Comparison of ENCODE assay signal across 8 cellular contexts in the genomic region with DNA sequence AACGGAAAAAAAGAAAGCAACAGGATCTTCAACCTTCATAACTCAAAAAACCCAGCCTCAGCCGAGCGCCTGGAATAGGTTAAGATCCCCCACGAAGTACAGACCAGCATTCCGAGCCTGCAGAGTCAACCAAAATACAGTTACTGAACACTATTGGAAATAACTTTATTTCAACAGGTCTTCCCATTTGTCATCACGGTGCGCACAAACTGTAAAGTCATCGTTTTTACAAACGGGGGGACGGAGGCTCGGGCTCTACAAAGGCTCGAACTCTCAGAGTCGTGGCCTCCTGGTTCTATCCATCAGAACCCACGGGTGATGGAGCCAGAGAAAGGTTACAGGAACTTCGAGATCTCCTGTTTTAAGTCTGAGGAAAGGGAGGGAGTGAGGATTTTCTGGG. TPM values are rescaled to one million over a fixed set of nuclear protein-coding genes. Genes with fewer than 3 reads are reported as not detected.
DNase-seq lines count a peak whose midpoint lies in the region; ATAC-seq and TF ChIP-seq lines count a peak whose summit lies in the region.

No MANE protein-coding gene starts in this region.

- no peaks in the 10 kb centered on the region for H3K27me3 ChIP-seq in prostate gland (replicated peaks; ENCODE audit: insufficient read depth)

- intact Hi-C loops in activated CD4-positive, alpha-beta memory T cell treated with anti-CD3 and anti-CD28 coated beads for 36 hours (cut with micrococcal nuclease): loop anchor here (2.0 kb wide), 2 partner anchors 18 to 58 kb away; partner anchors contain the start of gene CRK
- intact Hi-C loops in prostate gland (cut with DNase I): no loop called here

- H3K27ac ChIP-seq in prostate gland: peak overlapping the region; percentile 97 to 99

- H3K4me3 Mint-ChIP-seq in activated CD4-positive, alpha-beta memory T cell treated with anti-CD3 and anti-CD28 coated beads for 36 hours: peak overlapping the region; percentile 99

- POLR2A ChIA-PET in activated CD4-positive, alpha-beta memory T cell treated with anti-CD3 and anti-CD28 coated beads for 36 hours (lab: Charles Lee): interaction anchor here (1.1 to 1.3 kb wide), 4 partner anchors 10 to 57 kb away, joined by 3 to 5 read pairs (median 4); partner anchors contain the start of gene CRK

- H3K36me3 Mint-ChIP-seq in activated CD4-positive, alpha-beta memory T cell treated with anti-CD3 and anti-CD28 coated beads for 36 hours: peaks cover 35% of the 10 kb centered on the region

- CTCF ChIA-PET in activated CD4-positive, alpha-beta memory T cell treated with anti-CD3 and anti-CD28 coated beads for 36 hours (lab: Charles Lee): interaction anchor here (3.9 kb wide), 1 partner anchor 34 kb away, joined by 21 read pairs; no protein-coding TSS in a partner anchor

- H3K9me3 ChIP-seq in prostate gland: no peaks in the 10 kb centered on the region

- H3K27ac Mint-ChIP-seq in activated CD4-positive, alpha-beta memory T cell treated with anti-CD3 and anti-CD28 coated beads for 36 hours: peak overlapping the region; percentile 100

- H3K4me1 Mint-ChIP-seq in activated CD4-positive, alpha-beta memory T cell treated with anti-CD3 and anti-CD28 coated beads for 36 hours (ENCODE audit: low read depth): peaks cover 34% of the 10 kb centered on the region

- H3K4me3 ChIP-seq in fibroblast of villous mesenchyme (ENCODE audit: low read depth, low read length) (peak overlapping the region; percentile 93), prostate gland (peak overlapping the region; percentile 85 to 95)

- H3K4me1 ChIP-seq in prostate gland (replicated peaks): peaks cover 14% of the 10 kb centered on the region

- WGBS in prostate gland: under 1% methylated on average over 15 of the region's 15 CpGs

- H3K36me3 ChIP-seq in prostate gland: no peaks in the 10 kb centered on the region

- H3K27me3 Mint-ChIP-seq in activated CD4-positive, alpha-beta memory T cell treated with anti-CD3 and anti-CD28 coated beads for 36 hours: no peaks in the 10 kb centered on the region

- no peak for TF ChIP-seq CTCF in fibroblast of villous mesenchyme (IDR thresholded peaks at IDR 0.05; ENCODE audit: insufficient read depth, low read depth, low read length)
- no peak for TF ChIP-seq CTCF in prostate gland (IDR thresholded peaks at IDR 0.05)

- ATAC-seq in GM21423 (IDR thresholded peaks at IDR 0.05; ENCODE audit: unreplicated experiment): no peak
- no peak for ATAC-seq in HG03045 (IDR thresholded peaks at IDR 0.05; ENCODE audit: unreplicated experiment)
- ATAC-seq in HG03108 (IDR thresholded peaks at IDR 0.05; ENCODE audit: unreplicated experiment): no peak

- TF ChIP-seq POLR2A in prostate gland (IDR thresholded peaks at IDR 0.05): no peak

- DNase-seq in stimulated activated CD8-positive, alpha-beta memory T cell treated with anti-CD3 and anti-CD28 coated beads, Interleukin-7, amount 100 ng/mL, for 24 hours (ENCODE audit: low read depth): peak; percentile 3
- no peak for DNase-seq in stimulated activated CD8-positive, alpha-beta memory T cell treated with anti-CD3 and anti-CD28 coated beads, Interleukin-4, amount 100 ng/mL, for 48 hours
- peak; percentile 31 for DNase-seq in activated CD4-positive, alpha-beta memory T cell treated with anti-CD3 and anti-CD28 coated beads for 36 hours
- DNase-seq in fibroblast of villous mesenchyme (ENCODE audit: low read depth) (no peak), prostate gland (ENCODE audit: low spot score) (peak; percentile 20)

- no peaks in the 10 kb centered on the region for H3K9me3 Mint-ChIP-seq in activated CD4-positive, alpha-beta memory T cell treated with anti-CD3 and anti-CD28 coated beads for 36 hours

RNA-seq across cellular contexts. Expression of gene YWHAE, which starts 1.1 kb away (rescaled TPM):
- 100 to 1,000 TPM; 505 to 509 TPM for total RNA-seq in activated CD4-positive, alpha-beta memory T cell treated with anti-CD3 and anti-CD28 coated beads for 36 hours
- 458 and 562 TPM in 2 replicates for total RNA-seq in fibroblast of villous mesenchyme
- total RNA-seq in prostate gland: 100 to 1,000 TPM; 643 to 716 TPM

RNA-seq across cellular contexts. Expression of gene CRK, which starts 57.1 kb away (rescaled TPM):
- 10 to 100 TPM; 14.1 to 17.8 TPM for total RNA-seq in activated CD4-positive, alpha-beta memory T cell treated with anti-CD3 and anti-CD28 coated beads for 36 hours
- total RNA-seq in fibroblast of villous mesenchyme (99.5 and 149 TPM in 2 replicates), prostate gland (10 to 100 TPM; 52.6 to 77.7 TPM)

Comparison
In these comparisons a context has a peak if more than half of its experiments do, and no peak if none do; other contexts are left out.
1. DNase-seq: peak in stimulated activated CD8-positive, alpha-beta memory T cell treated with anti-CD3 and anti-CD28 coated beads, Interleukin-7, amount 100 ng/mL, for 24 hours (single experiment), activated CD4-positive, alpha-beta memory T cell treated with anti-CD3 and anti-CD28 coated beads for 36 hours (single experiment) and prostate gland (single experiment); none in stimulated activated CD8-positive, alpha-beta memory T cell treated with anti-CD3 and anti-CD28 coated beads, Interleukin-4, amount 100 ng/mL, for 48 hours (single experiment) and fibroblast of villous mesenchyme (single experiment).